ENCODE assay signal across 11 cellular contexts in genomic region chr18:43789234-43790000, GRCh38.
DNase-seq lines count a peak whose midpoint lies in the region; ATAC-seq and TF ChIP-seq lines count a peak whose summit lies in the region.
"Had no signal": no experiment of that assay in that cellular context is flagged by ENCODE, and none has a peak within 500 bp of the region (broad histone marks: within the 10 kb centered on the region; RNA-seq: fewer than 3 reads in every experiment).

No MANE protein-coding gene starts in this region.

- peaks cover 2% of the 10 kb centered on the region; the same call in 1 of the 2 replicates for H3K4me1 Mint-ChIP-seq in WTC11
- H3K4me1 Mint-ChIP-seq: naive B cell, T-cell had no signal

- ATAC-seq in WTC11 (peak; percentile 65), GM21390 (IDR thresholded peaks at IDR 0.05; ENCODE audit: unreplicated experiment) (no peak)
- ATAC-seq: activated T-cell treated with anti-CD3 and anti-CD28 coated beads, Interleukin-2, amount 50 U/mL, for 72 hours; T-cell had no signal

- H3K27me3 Mint-ChIP-seq in WTC11 (ENCODE audit: low read depth): no peaks in the 10 kb centered on the region
- H3K27me3 Mint-ChIP-seq: naive B cell, T-cell had no signal

- 63% methylated on average over 3 of the region's 3 CpGs for WGBS in smooth muscle cell (ENCODE audit: low lambda C conversion rate)

- no peak overlapping the region for H3K4me3 Mint-ChIP-seq in WTC11
- H3K4me3 Mint-ChIP-seq: activated T-cell treated with anti-CD3 and anti-CD28 coated beads, Interleukin-2, amount 50 U/mL, for 72 hours; naive B cell; T-cell had no signal

- H3K27me3 ChIP-seq in left ventricle myocardium inferior (ENCODE audit: low read depth): no peaks in the 10 kb centered on the region
- H3K27me3 ChIP-seq in smooth muscle cell (ENCODE audit: low read depth): no peaks in the 10 kb centered on the region

- H3K36me3 ChIP-seq in left ventricle myocardium inferior (no peaks in the 10 kb centered on the region), smooth muscle cell (ENCODE audit: low read depth) (no peaks in the 10 kb centered on the region)

- no peaks in the 10 kb centered on the region for H3F3A ChIP-seq in smooth muscle cell (ENCODE audit: low read depth)

- POLR2A ChIA-PET in WTC11 (lab: Charles Lee): no interaction called here

- intact Hi-C loops in left ventricle myocardium inferior (cut with micrococcal nuclease): no loop called here

- H3K9ac ChIP-seq in smooth muscle cell (ENCODE audit: low read depth): no peak overlapping the region

- H3K9me3 ChIP-seq in left ventricle myocardium inferior (replicated peaks): no peaks in the 10 kb centered on the region
- no peaks in the 10 kb centered on the region for H3K9me3 ChIP-seq in smooth muscle cell (replicated peaks; ENCODE audit: low read depth)

- no peaks in the 10 kb centered on the region for H3K9me3 Mint-ChIP-seq in WTC11
- H3K9me3 Mint-ChIP-seq: activated T-cell treated with anti-CD3 and anti-CD28 coated beads, Interleukin-2, amount 50 U/mL, for 72 hours; naive B cell had no signal

- peak; percentile 33 for DNase-seq in NCI-H345 (lab: John Stamatoyannopoulos, UW)
- no peak for DNase-seq in NCI-H345 treated with DMSO at 0.1 percent for 48 hours (lab: John Stamatoyannopoulos, UW; ENCODE audit: unreplicated experiment)
- no peak for DNase-seq in WTC11 (ENCODE audit: low spot score)
- no peak for DNase-seq in left ventricle myocardium inferior
- DNase-seq in smooth muscle cell (lab: John Stamatoyannopoulos, UW; ENCODE audit: unreplicated experiment): no peak
- no peak for DNase-seq in NCI-H187 (lab: John Stamatoyannopoulos, UW)
- DNase-seq in ecto neural progenitor cell (ENCODE audit: low spot score): no peak
- DNase-seq: activated T-cell treated with anti-CD3 and anti-CD28 coated beads, Interleukin-2, amount 50 U/mL, for 72 hours; naive B cell; T-cell had no signal

- no peak overlapping the region for H3K4me3 ChIP-seq in left ventricle myocardium inferior
- H3K4me3 ChIP-seq in smooth muscle cell: no peak overlapping the region

- no peak overlapping the region for H3K27ac Mint-ChIP-seq in WTC11
- H3K27ac Mint-ChIP-seq: activated T-cell treated with anti-CD3 and anti-CD28 coated beads, Interleukin-2, amount 50 U/mL, for 72 hours; naive B cell; T-cell had no signal

- no peaks in the 10 kb centered on the region for H3K36me3 Mint-ChIP-seq in WTC11
- H3K36me3 Mint-ChIP-seq: naive B cell, T-cell had no signal

- H3K27ac ChIP-seq in left ventricle myocardium inferior (replicated peaks) (no peak overlapping the region), smooth muscle cell (ENCODE audit: low read depth) (no peak overlapping the region)

- H2AFZ ChIP-seq in smooth muscle cell (ENCODE audit: low read depth): no peak overlapping the region

- no peak overlapping the region for H3K4me2 ChIP-seq in smooth muscle cell

- H3K4me1 ChIP-seq in left ventricle myocardium inferior: no peaks in the 10 kb centered on the region
- H3K4me1 ChIP-seq in smooth muscle cell (ENCODE audit: low read depth): no peaks in the 10 kb centered on the region

- no peaks in the 10 kb centered on the region for H4K20me1 ChIP-seq in smooth muscle cell (ENCODE audit: low read depth)

- H3K79me2 ChIP-seq in smooth muscle cell (ENCODE audit: low read depth): no peaks in the 10 kb centered on the region

- CTCF ChIA-PET in WTC11 (lab: Charles Lee): no interaction called here

- TF ChIP-seq CTCF in WTC11 (IDR thresholded peaks at IDR 0.05) (no peak), left ventricle myocardium inferior (IDR thresholded peaks at IDR 0.05; ENCODE audit: borderline replicate concordance) (peak; percentile 56), smooth muscle cell (IDR thresholded peaks at IDR 0.05; ENCODE audit: borderline replicate concordance, insufficient read depth, poor library complexity, severe bottlenecking) (peak; percentile 26)

TF ChIP-seq in WTC11, 78 proteins besides CTCF, POLR2A, EP300 and RAD21:
- no peak for TF ChIP-seq IRF2 (CRISPR knock-in tag; IDR thresholded peaks at IDR 0.05; ENCODE audit: borderline replicate concordance, low read depth)
- TF ChIP-seq ZNF396 (CRISPR knock-in tag; IDR thresholded peaks at IDR 0.05; ENCODE audit: borderline replicate concordance): no peak
- TF ChIP-seq JAZF1 (CRISPR knock-in tag; IDR thresholded peaks at IDR 0.05): no peak
- no peak for TF ChIP-seq ZNF232 (CRISPR knock-in tag; IDR thresholded peaks at IDR 0.05)
